Comparison of ENCODE assay signal across 16 cellular contexts in the genomic region with DNA sequence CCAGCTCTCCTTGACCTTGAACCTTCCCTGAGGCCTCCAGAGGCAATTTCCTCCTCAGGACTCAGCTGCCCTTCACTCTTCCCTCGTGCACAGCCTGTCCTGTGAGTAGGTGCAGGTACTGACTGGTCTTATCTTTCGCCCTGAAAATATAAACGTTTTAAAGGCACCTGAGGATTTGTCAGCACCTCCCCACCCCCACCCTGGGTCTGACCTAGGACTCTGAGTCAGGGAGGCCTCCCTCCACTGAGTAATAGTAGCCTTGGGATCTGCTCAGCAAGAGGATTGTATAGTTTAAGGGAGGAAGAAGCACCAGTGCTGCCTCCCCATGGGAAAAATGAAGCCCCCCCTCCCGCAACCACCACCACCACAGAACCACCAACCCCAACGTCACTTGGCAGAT. TPM values are rescaled to one million over a fixed set of nuclear protein-coding genes. Genes with fewer than 3 reads are reported as not detected.
DNase-seq lines count a peak whose midpoint lies in the region; ATAC-seq and TF ChIP-seq lines count a peak whose summit lies in the region.
"Had no signal": no experiment of that assay in that cellular context is flagged by ENCODE, and none has a peak within 500 bp of the region (broad histone marks: within the 10 kb centered on the region; RNA-seq: fewer than 3 reads in every experiment).

No MANE protein-coding gene starts in this region.

- peak overlapping the region in 8 of 11 experiments; percentile 43 to 70 (median 61); a peak in 16 of 22 replicates for H3K4me2 ChIP-seq in BLaER1 treated with 17β-estradiol and CSF1 and Interleukin-3, amounts not matched to agents 10 nM and 100 nM

- H3K36me3 ChIP-seq in BLaER1 treated with 17β-estradiol and CSF1 and Interleukin-3, amounts not matched to agents 10 nM and 100 nM: peaks cover 0 to 94% (median 0%) of the 10 kb centered on the region in 11 experiments; a peak in 10 of 22 replicates
- H3K36me3 ChIP-seq in adrenal gland (replicated peaks in 1 of 2): no peaks in the 10 kb centered on the region
- H3K36me3 ChIP-seq in mucosa of descending colon (ENCODE audit: low read depth): no peaks in the 10 kb centered on the region
- H3K36me3 ChIP-seq: ascending aorta had no signal

- H3K4me1 Mint-ChIP-seq in HFFc6 (ENCODE audit: low read depth): peaks cover 63% of the 10 kb centered on the region
- H3K4me1 Mint-ChIP-seq in T-cell: peaks cover 48 to 54% (median 50%) of the 10 kb centered on the region in 3 donors

- H3K9me3 ChIP-seq in BLaER1 treated with 17β-estradiol and CSF1 and Interleukin-3, amounts not matched to agents 10 nM and 100 nM (replicated peaks in 1 of 11): no peaks in the 10 kb centered on the region
- H3K9me3 ChIP-seq in adrenal gland (replicated peaks in 1 of 3) (no peaks in the 10 kb centered on the region), mucosa of descending colon (no peaks in the 10 kb centered on the region)
- H3K9me3 ChIP-seq: ascending aorta had no signal

- H3K9me3 Mint-ChIP-seq in HFFc6 (no peaks in the 10 kb centered on the region), T-cell (no peaks in the 10 kb centered on the region)

- H3K4me3 ChIP-seq in BLaER1 treated with 17β-estradiol and CSF1 and Interleukin-3, amounts not matched to agents 10 nM and 100 nM: no peak overlapping the region
- H3K4me3 ChIP-seq in adrenal gland (no peak overlapping the region), mucosa of descending colon (no peak overlapping the region)
- H3K4me3 ChIP-seq: ascending aorta had no signal

- peaks cover 35 to 50% (median 44%) of the 10 kb centered on the region in 10 experiments for H3K4me1 ChIP-seq in BLaER1 treated with 17β-estradiol and CSF1 and Interleukin-3, amounts not matched to agents 10 nM and 100 nM
- H3K4me1 ChIP-seq in adrenal gland (replicated peaks in 1 of 2) (peaks cover 24 to 26% of the 10 kb centered on the region in 2 donors), mucosa of descending colon (ENCODE audit: low read depth) (peaks cover 9% of the 10 kb centered on the region)

- peaks cover 7% of the 10 kb centered on the region for H3K36me3 Mint-ChIP-seq in HFFc6 (ENCODE audit: low read depth)
- peaks cover 25% of the 10 kb centered on the region for H3K36me3 Mint-ChIP-seq in T-cell

- peak overlapping the region in 1 of 11 experiments; percentile 19; a peak in 4 of 22 replicates for H3K9ac ChIP-seq in BLaER1 treated with 17β-estradiol and CSF1 and Interleukin-3, amounts not matched to agents 10 nM and 100 nM

- peaks cover 0 to 98% (median 46%) of the 10 kb centered on the region in 11 experiments; a peak in 16 of 22 replicates for H4K20me1 ChIP-seq in BLaER1 treated with 17β-estradiol and CSF1 and Interleukin-3, amounts not matched to agents 10 nM and 100 nM

- POLR2A ChIA-PET in T-cell (lab: Charles Lee): no interaction called here

- no peak for TF ChIP-seq CTCF in HFFc6 (IDR thresholded peaks at IDR 0.05)
- TF ChIP-seq CTCF in adrenal gland (IDR thresholded peaks at IDR 0.05): no peak
- no peak for TF ChIP-seq CTCF in mucosa of descending colon (IDR thresholded peaks at IDR 0.05)

- intact Hi-C loops in adrenal gland (cut with DNase I): no loop called here
- intact Hi-C loops in mucosa of descending colon (cut with DNase I, micrococcal nuclease): no loop called here

- H3K27ac ChIP-seq in BLaER1 treated with 17β-estradiol and CSF1 and Interleukin-3, amounts not matched to agents 10 nM and 100 nM: no peak overlapping the region
- H3K27ac ChIP-seq in adrenal gland: peak overlapping the region in 1 of 5 donors; percentile 25
- H3K27ac ChIP-seq: ascending aorta, HL-60 had no signal

- H3K27me3 Mint-ChIP-seq in HFFc6 (ENCODE audit: insufficient read depth): peaks cover 6% of the 10 kb centered on the region; the same call in 1 of the 2 replicates
- no peaks in the 10 kb centered on the region for H3K27me3 Mint-ChIP-seq in T-cell

- DNase-seq in HFFc6 (peak; percentile 20), adrenal gland (peak in 6 of 7 donors; percentile 34 to 70 (median 62)), mucosa of descending colon (no peak), NCI-H524 (lab: John Stamatoyannopoulos, UW) (no peak), globus pallidus (ENCODE audit: low spot score) (no peak), T-cell (no peak)
- no peak for DNase-seq in effector CD4-positive, alpha-beta T cell
- DNase-seq: DMS79, Kasumi-1, mesenchymal stem cell, NCI-H1694, NCI-H526 treated with DMSO at 0.1 percent for 48 hours, RPMI8226 had no signal

- H3K27ac Mint-ChIP-seq in HFFc6 (peak overlapping the region; percentile 64), T-cell (peak overlapping the region in 1 of 2 donors; percentile 64)

- no peaks in the 10 kb centered on the region for H3K27me3 ChIP-seq in BLaER1 treated with 17β-estradiol and CSF1 and Interleukin-3, amounts not matched to agents 10 nM and 100 nM
- no peaks in the 10 kb centered on the region for H3K27me3 ChIP-seq in adrenal gland
- H3K27me3 ChIP-seq: ascending aorta had no signal

- WGBS in adrenal gland, 4 donors: 44 to 61% (median 54%) methylated on average over 3 to 5 of the region's 5 CpGs

- ATAC-seq in mucosa of descending colon (peak; percentile 33), T-cell (replicated peaks in 1 of 4) (no peak)

- CTCF ChIA-PET in T-cell (lab: Charles Lee): interaction anchor here in 1 of 2 donors (0.6 kb wide), 1 partner anchor 1460 kb away, joined by 3 read pairs; no protein-coding TSS in a partner anchor

- H3K4me3 Mint-ChIP-seq in HFFc6 (no peak overlapping the region; the same call in 1 of the 2 replicates), T-cell (no peak overlapping the region)

- peak in 1 of 2 donors; percentile 15 for TF ChIP-seq POLR2A in adrenal gland (IDR thresholded peaks at IDR 0.05)

RNA-seq across cellular contexts. Expression of a gene that starts 54.6 kb away (rescaled TPM):
- 10 to 100 TPM; 39.0 to 46.4 (median 41.2) TPM for total RNA-seq in HFFc6 (2021; fragmentation: NEBNext Ultra II Directional; extraction: Animal tissue kit (Norgen Biotek cat#: 25700))
- total RNA-seq in adrenal gland (10 to 100 TPM; 14.9 to 32.9 (median 21.6) TPM), mucosa of descending colon (10 to 100 TPM; 44.4 to 66.7 (median 65.6) TPM), T-cell (10 to 100 TPM; 36.8 to 41.3 (median 37.9) TPM)
- polyA plus RNA-seq in adrenal gland: 10 to 100 TPM; 15.3 to 39.8 (median 29.5) TPM

RNA-seq across cellular contexts. Expression of a gene that starts 55.1 kb away (rescaled TPM):
- total RNA-seq in HFFc6 (2021; fragmentation: NEBNext Ultra II Directional; extraction: Animal tissue kit (Norgen Biotek cat#: 25700)): 10 to 100 TPM in 1 of 6 experiments, 1 to 10 TPM in 5; 7.2 to 10.7 (median 9.2) TPM
- total RNA-seq in adrenal gland (1 to 10 TPM; 1.0 to 3.5 (median 2.1) TPM), mucosa of descending colon (1 to 10 TPM; 4.1 to 5.0 (median 4.4) TPM), T-cell (10 to 100 TPM in 3 of 5 donors, 1 to 10 TPM in 2; 5.6 to 12.8 (median 11.7) TPM)
- polyA plus RNA-seq in adrenal gland: 1 to 10 TPM; 1.4 to 2.7 (median 1.7) TPM

Comparison
In these comparisons a context has a peak if more than half of its experiments do, and no peak if none do; other contexts are left out.
1. DNase-seq: peak in HFFc6 (single experiment) and adrenal gland (6 of 7); none in mucosa of descending colon (0 of 3), NCI-H524 (0 of 2), effector CD4-positive, alpha-beta T cell (single experiment), globus pallidus (single experiment) and T-cell (0 of 34).